Comparison of ENCODE assay signal across 17 cellular contexts in the genomic region with DNA sequence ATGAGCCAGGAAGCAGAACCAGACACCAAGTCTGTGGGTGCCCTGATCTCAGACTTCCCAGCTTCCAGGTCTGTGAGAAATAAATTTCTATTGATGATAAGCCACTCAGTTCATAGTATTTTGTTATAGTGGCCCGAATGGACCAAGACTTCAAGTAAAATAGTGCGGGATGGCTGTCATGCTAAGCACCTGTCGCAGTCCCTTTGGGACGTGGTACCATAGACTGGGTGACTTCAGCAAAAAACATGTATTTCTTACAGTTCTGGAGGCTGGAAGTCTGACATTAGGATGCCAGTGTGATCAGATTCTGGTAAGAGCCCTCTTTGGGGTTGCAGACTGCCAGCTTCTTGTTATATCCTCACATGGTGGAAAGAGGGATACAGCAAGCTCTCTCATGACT.
"Had no signal": no experiment of that assay in that cellular context is flagged by ENCODE, and none has a peak within 500 bp of the region (broad histone marks: within the 10 kb centered on the region; RNA-seq: fewer than 3 reads in every experiment).

No MANE protein-coding gene starts in this region.

- H3K9me3 ChIP-seq: heart left ventricle, neutrophil, right atrium auricular region, sigmoid colon, testis had no signal

- H3K9me3 Mint-ChIP-seq: naive B cell; nephron progenitor cell; stimulated activated naive B cell treated with anti-CD40 and anti-IgM and Interleukin-4, amounts not matched to agents 10 μg/mL and 1 μg/mL and 100 μg/mL, for 72 hours; stimulated activated naive CD8-positive, alpha-beta T cell treated with anti-CD3 and anti-CD28 coated beads, Interleukin-15, amount 100 ng/mL, for 72 hours had no signal

- DNase-seq: cortex of kidney; effector memory CD4-positive, alpha-beta T cell; heart left ventricle; hippocampal formation; left colon; naive B cell; nephron progenitor cell; sigmoid colon; stimulated activated CD4-positive, alpha-beta T cell treated with anti-CD3 and anti-CD28 coated beads, Interleukin-2, amount 100 ng/mL, for 24 hours; stimulated activated CD4-positive, alpha-beta T cell treated with anti-CD3 and anti-CD28 coated beads, Interleukin-4, amount 100 ng/mL, for 4 hours; stimulated activated naive B cell treated with anti-CD40 and anti-IgM and Interleukin-4, amounts not matched to agents 10 μg/mL and 1 μg/mL and 100 μg/mL, for 72 hours; stimulated activated naive CD8-positive, alpha-beta T cell treated with anti-CD3 and anti-CD28 coated beads, Interleukin-15, amount 100 ng/mL, for 72 hours; testis had no signal

- H3K27ac Mint-ChIP-seq: naive B cell; nephron progenitor cell; stimulated activated naive B cell treated with anti-CD40 and anti-IgM and Interleukin-4, amounts not matched to agents 10 μg/mL and 1 μg/mL and 100 μg/mL, for 72 hours; stimulated activated naive CD8-positive, alpha-beta T cell treated with anti-CD3 and anti-CD28 coated beads, Interleukin-15, amount 100 ng/mL, for 72 hours; type B pancreatic cell had no signal

- H3K27ac ChIP-seq: neutrophil, testis had no signal

- H3K4me3 Mint-ChIP-seq: stimulated activated naive B cell treated with anti-CD40 and anti-IgM and Interleukin-4, amounts not matched to agents 10 μg/mL and 1 μg/mL and 100 μg/mL, for 72 hours; stimulated activated naive CD8-positive, alpha-beta T cell treated with anti-CD3 and anti-CD28 coated beads, Interleukin-15, amount 100 ng/mL, for 72 hours; type B pancreatic cell had no signal

- H3K4me3 ChIP-seq: heart left ventricle, right atrium auricular region, sigmoid colon, skin epidermis, testis had no signal

- H3K27me3 ChIP-seq: heart left ventricle, right atrium auricular region, sigmoid colon, testis had no signal

- H3K36me3 ChIP-seq: heart left ventricle, neutrophil, right atrium auricular region, sigmoid colon had no signal

- H3K27me3 Mint-ChIP-seq: type B pancreatic cell had no signal

- H3K36me3 Mint-ChIP-seq: naive B cell; stimulated activated naive B cell treated with anti-CD40 and anti-IgM and Interleukin-4, amounts not matched to agents 10 μg/mL and 1 μg/mL and 100 μg/mL, for 72 hours; type B pancreatic cell had no signal
